ENCODE assay signal across 26 cellular contexts in the genomic region with DNA sequence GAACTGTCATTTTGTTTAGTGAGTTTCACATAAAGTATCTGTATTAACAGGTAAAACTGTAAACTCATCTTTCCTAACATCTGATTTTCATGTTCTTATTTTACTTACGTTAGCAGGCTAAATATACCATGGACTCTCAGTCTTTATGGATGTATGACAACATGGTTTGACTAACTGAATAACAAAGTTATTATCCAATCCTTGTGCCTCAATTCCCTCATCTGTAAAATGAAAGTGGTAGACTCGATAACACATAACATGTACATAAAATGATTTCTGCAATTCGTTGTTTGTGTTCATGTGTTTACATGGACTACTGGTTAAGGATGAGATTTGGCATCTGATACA. TPM values are rescaled to one million over a fixed set of nuclear protein-coding genes. Genes with fewer than 3 reads are reported as not detected.
"Had no signal": no experiment of that assay in that cellular context is flagged by ENCODE, and none has a peak within 500 bp of the region (broad histone marks: within the 10 kb centered on the region; RNA-seq: fewer than 3 reads in every experiment).

No MANE protein-coding gene starts in this region.

- FAIRE-seq: K562 had no signal

- H3K9me3 ChIP-seq: SJCRH30 had no signal

- H3K4me3 ChIP-seq: K562, SJCRH30 had no signal

- H3K36me3 ChIP-seq: SJCRH30 had no signal

- H3K27ac ChIP-seq: KMS-11, RWPE1, SJCRH30 had no signal

- H3K27me3 ChIP-seq: SJCRH30 had no signal

- ATAC-seq: K562, Panc1, PC-3, SK-N-SH treated with all-trans-retinoic acid at 6 μM for 48 hours, T-helper 17 cell had no signal

- DNase-seq: MV-4-11, NCI-H1048, NCI-H1105, NCI-H1417 treated with DMSO at 0.1 percent for 48 hours, NCI-H146, NCI-H1694 treated with DMSO at 0.1 percent for 48 hours, NCI-H1930, NCI-H2081, NCI-H2107, NCI-H2227 treated with DMSO at 0.1 percent for 48 hours, NCI-H446, NCI-H510A, NCI-H524 treated with DMSO at 0.1 percent for 48 hours, NCI-H69, NCI-H774, PC-3, SHP77, SJCRH30, T-helper 1 cell, T-helper 17 cell had no signal

- H3K4me1 ChIP-seq: SJCRH30 had no signal

RNA-seq across cellular contexts. Expression of a gene that starts 18.7 kb away (rescaled TPM):
- total RNA-seq: PC-3, T-helper 17 cell had no signal
- polyA plus RNA-seq: IgD-negative memory B cell had no signal
